Comparison of ENCODE assay signal across 26 cellular contexts in genomic region chr7:84532196-84532595, GRCh38.
"Had no signal": no experiment of that assay in that cellular context is flagged by ENCODE, and none has a peak within 500 bp of the region (broad histone marks: within the 10 kb centered on the region; RNA-seq: fewer than 3 reads in every experiment).

No MANE protein-coding gene starts in this region.

- DNase-seq: activated CD4-positive, alpha-beta T cell treated with anti-CD3 and anti-CD28 coated beads for 48 hours; activated CD4-positive, alpha-beta T cell treated with anti-CD3 and anti-CD28 coated beads, Interleukin-2, amount 50 U/mL, for 48 hours; activated CD8-positive, alpha-beta memory T cell treated with anti-CD3 and anti-CD28 coated beads for 24 hours; activated effector memory CD4-positive, alpha-beta T cell treated with Interleukin-2 at 50 U/mL for 16 hours; activated naive CD4-positive, alpha-beta T cell treated with Interleukin-2 at 50 U/mL for 16 hours; aorta; cerebellar nuclear complex; colonic mucosa; effector CD8-positive, alpha-beta T cell; erythroblast; heart left ventricle; left colon; midbrain; naive thymus-derived CD8-positive, alpha-beta T cell; nucleus accumbens; pancreas; stimulated activated CD4-positive, alpha-beta T cell treated with anti-CD3 and anti-CD28 coated beads, Interleukin-15, amount 100 ng/mL, for 24 hours; stimulated activated CD4-positive, alpha-beta T cell treated with anti-CD3 and anti-CD28 coated beads, Interleukin-2, amount 100 ng/mL, for 24 hours; stimulated activated naive B cell treated with anti-CD40 and anti-IgM and Interleukin-4, amounts not matched to agents 10 μg/mL and 1 μg/mL and 100 μg/mL, for 72 hours; T-helper 9 cell; WERI-Rb-1 had no signal

- FAIRE-seq: pancreas had no signal

- H3K4me3 ChIP-seq: cardiac muscle cell, colonic mucosa, heart left ventricle, pancreas, prostate gland, suprapubic skin, tibial nerve had no signal

- ATAC-seq: activated CD4-positive, CD25-positive, alpha-beta regulatory T cell treated with anti-CD3 and anti-CD28 coated beads, Interleukin-2, amount 50 U/mL, for 24 hours; heart left ventricle; left colon; naive thymus-derived CD8-positive, alpha-beta T cell; pancreas; stimulated activated naive B cell treated with anti-CD40 and anti-IgM and Interleukin-4, amounts not matched to agents 10 μg/mL and 1 μg/mL and 100 μg/mL, for 72 hours had no signal

- H3K27me3 ChIP-seq: cardiac muscle cell, colonic mucosa, heart left ventricle, pancreas, suprapubic skin, tibial nerve had no signal

- H3K4me1 ChIP-seq: colonic mucosa, heart left ventricle, prostate gland, suprapubic skin, tibial nerve had no signal

- H3K9me3 ChIP-seq: colonic mucosa, heart left ventricle, pancreas, prostate gland, suprapubic skin, tibial nerve had no signal

- H3K36me3 ChIP-seq: cardiac muscle cell, colonic mucosa, heart left ventricle, pancreas, prostate gland, suprapubic skin, tibial nerve, WERI-Rb-1 had no signal

- H3K27ac ChIP-seq: cardiac muscle cell, colonic mucosa, heart left ventricle, pancreas, prostate gland, suprapubic skin, tibial nerve, WERI-Rb-1 had no signal
